In the genomic region with DNA sequence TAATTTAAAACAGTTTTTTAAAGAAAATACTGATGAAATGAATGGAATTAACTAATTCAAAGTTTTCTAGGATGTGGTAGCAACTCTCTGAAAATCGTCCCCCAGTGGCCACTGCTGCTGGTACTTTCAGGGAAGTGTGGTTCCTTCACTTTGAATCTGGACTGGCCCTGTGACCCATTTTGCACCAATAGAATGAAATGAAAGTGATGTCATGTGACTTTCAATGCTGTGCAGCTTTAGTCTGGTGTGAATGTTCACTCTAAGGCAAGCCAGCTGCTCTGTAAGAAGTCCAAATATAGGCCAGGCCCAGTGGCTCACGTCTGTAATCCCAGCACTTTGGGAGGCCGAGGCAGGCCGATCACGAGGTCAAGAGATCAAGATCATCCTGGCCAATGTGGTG, we compare ENCODE assay signal across 11 cellular contexts. TPM values are rescaled to one million over a fixed set of nuclear protein-coding genes. Genes with fewer than 3 reads are reported as not detected.
DNase-seq lines count a peak whose midpoint lies in the region; ATAC-seq and TF ChIP-seq lines count a peak whose summit lies in the region.
"Had no signal": no experiment of that assay in that cellular context is flagged by ENCODE, and none has a peak within 500 bp of the region (broad histone marks: within the 10 kb centered on the region; RNA-seq: fewer than 3 reads in every experiment).

No MANE protein-coding gene starts in this region.

- H3K9me3 ChIP-seq in CD4-positive, alpha-beta T cell (ENCODE audit: control insufficient read depth, low read length): no peaks in the 10 kb centered on the region
- H3K9me3 ChIP-seq: gastrocnemius medialis had no signal

- H3K27ac Mint-ChIP-seq in CD4-positive, alpha-beta T cell: peak overlapping the region; percentile 86

- CTCF ChIA-PET in CD4-positive, alpha-beta T cell (lab: Charles Lee): interaction anchor here (1.5 to 4.0 kb wide), 2 partner anchors 37 to 165 kb away, joined by 7 to 34 read pairs; partner anchors contain the start of genes SUGT1 and VPS36
- CTCF ChIA-PET in RWPE1 (lab: Yijun Ruan, JAX): interaction anchor here (0.6 kb wide), 1 partner anchor 179 kb away, joined by 4 read pairs; no protein-coding TSS in a partner anchor

- peaks cover 22% of the 10 kb centered on the region for H3K36me3 Mint-ChIP-seq in CD4-positive, alpha-beta T cell (ENCODE audit: low read depth)

- H3K27me3 ChIP-seq in CD4-positive, alpha-beta T cell (ENCODE audit: control insufficient read depth, insufficient read depth, low read length): no peaks in the 10 kb centered on the region
- H3K27me3 ChIP-seq: gastrocnemius medialis had no signal

- POLR2A ChIA-PET in CD4-positive, alpha-beta T cell (lab: Charles Lee): interaction anchor here (0.8 to 5.7 kb wide), 3 partner anchors 33 to 160 kb away, joined by 3 to 148 read pairs (median 5); partner anchors contain the start of genes CKAP2 and SUGT1
- POLR2A ChIA-PET in RWPE1 (lab: Yijun Ruan, JAX; ENCODE audit: low non-redundant PET): interaction anchor here (0.5 kb wide), 1 partner anchor 37 kb away, joined by 3 read pairs; the partner anchor contains the start of gene SUGT1

- no peak overlapping the region for H3K27ac ChIP-seq in CD4-positive, alpha-beta T cell (ENCODE audit: low read depth, low read length)
- peak overlapping the region; percentile 92 for H3K27ac ChIP-seq in RWPE1

- no peak for ATAC-seq in CD4-positive, alpha-beta T cell (ENCODE audit: poor library complexity)
- peak; percentile 27 for ATAC-seq in GM19351 (IDR thresholded peaks at IDR 0.05; ENCODE audit: unreplicated experiment)
- no peak for ATAC-seq in GM21390 (IDR thresholded peaks at IDR 0.05; ENCODE audit: unreplicated experiment)
- ATAC-seq in HG03354 (IDR thresholded peaks at IDR 0.05; ENCODE audit: poor library complexity, severe bottlenecking, unreplicated experiment): no peak
- ATAC-seq: gastrocnemius medialis, left ventricle myocardium superior had no signal

- TF ChIP-seq CTCF in CD4-positive, alpha-beta T cell (IDR thresholded peaks at IDR 0.05): no peak
- no peak for TF ChIP-seq CTCF in RWPE1 (conservative IDR thresholded peaks at IDR 0.05; ENCODE audit: low read depth)

- H3K4me3 Mint-ChIP-seq in CD4-positive, alpha-beta T cell: peak overlapping the region; percentile 96

- H3K4me1 Mint-ChIP-seq in CD4-positive, alpha-beta T cell (ENCODE audit: low read depth): peaks cover 31% of the 10 kb centered on the region

- no peak for DNase-seq in CD4-positive, alpha-beta T cell
- DNase-seq in RWPE1 (ENCODE audit: low spot score) (peak; percentile 2), hepatic stellate cell (ENCODE audit: low spot score) (peak; percentile 9), NCI-H187 (lab: John Stamatoyannopoulos, UW) (no peak)
- DNase-seq in stimulated activated CD8-positive, alpha-beta memory T cell treated with anti-CD3 and anti-CD28 coated beads, Interleukin-4, amount 100 ng/mL, for 48 hours: no peak
- DNase-seq: gastrocnemius medialis, left ventricle myocardium superior, NCI-H345 had no signal

- no peaks in the 10 kb centered on the region for H3K9me3 Mint-ChIP-seq in CD4-positive, alpha-beta T cell

- H3K27me3 Mint-ChIP-seq in CD4-positive, alpha-beta T cell: no peaks in the 10 kb centered on the region

- intact Hi-C loops in CD4-positive, alpha-beta T cell (cut with DNase I, micrococcal nuclease): loop anchor here in 1 of 2 experiments (2.0 to 10.0 kb wide), 3 partner anchors 161 to 601 kb away; partner anchors contain the start of genes ALG11, ATP7B and CKAP2

RNA-seq across cellular contexts. Expression of gene HNRNPA1L2, which starts 26.4 kb away (rescaled TPM):
- 10 to 100 TPM; 15.5 to 17.1 TPM for total RNA-seq in CD4-positive, alpha-beta T cell

RNA-seq across cellular contexts. Expression of gene SUGT1, which starts 36.8 kb away (rescaled TPM):
- 10 to 100 TPM; 18.5 to 20.1 TPM for total RNA-seq in CD4-positive, alpha-beta T cell

Comparison
In these comparisons a context has a peak if more than half of its experiments do, and no peak if none do; other contexts are left out.
1. DNase-seq: peak in RWPE1 (single experiment) and hepatic stellate cell (single experiment); none in CD4-positive, alpha-beta T cell (0 of 10), NCI-H187 (0 of 2) and stimulated activated CD8-positive, alpha-beta memory T cell treated with anti-CD3 and anti-CD28 coated beads, Interleukin-4, amount 100 ng/mL, for 48 hours (single experiment).